Comparison of ENCODE assay signal across 13 cellular contexts in genomic region chr6:47698342-47698787, GRCh38. TPM values are rescaled to one million over a fixed set of nuclear protein-coding genes. Genes with fewer than 3 reads are reported as not detected.
DNase-seq lines count a peak whose midpoint lies in the region; ATAC-seq and TF ChIP-seq lines count a peak whose summit lies in the region.
"Had no signal": no experiment of that assay in that cellular context is flagged by ENCODE, and none has a peak within 500 bp of the region (broad histone marks: within the 10 kb centered on the region; RNA-seq: fewer than 3 reads in every experiment).

TSS of gene ADGRF4 (plus strand) at chr6:47698580. CDS start at chr6:47707246, 8,666 bp downstream.

- H3K36me3 ChIP-seq in PC-9 (ENCODE audit: low read depth) (0 out of 2 replicates have a peak, but pooled peaks cover 8% of the 10 kb centered on the region), fibroblast of lung (ENCODE audit: control insufficient read depth, insufficient read depth, low read length) (no peaks in the 10 kb centered on the region), transverse colon (no peaks in the 10 kb centered on the region)

- peak within 1 kb of the TSS; percentile 42; the same call in 1 of the 2 replicates for H2AFZ ChIP-seq in PC-9
- no peak within 1 kb of the TSS for H2AFZ ChIP-seq in fibroblast of lung (ENCODE audit: low read length)

- peaks cover 2% of the 10 kb centered on the region for H3K4me1 Mint-ChIP-seq in activated CD4-positive, alpha-beta T cell treated with anti-CD3 and anti-CD28 coated beads, Interleukin-2, amount 10 ng/mL, durations not matched to agents 24 days and 14 days

- H3K4me3 Mint-ChIP-seq in activated CD4-positive, alpha-beta T cell treated with anti-CD3 and anti-CD28 coated beads, Interleukin-2, amount 10 ng/mL, durations not matched to agents 24 days and 14 days = no peak within 1 kb of the TSS
- H3K4me3 Mint-ChIP-seq: IgD-negative memory B cell had no signal

- H3K27ac ChIP-seq in PC-9 (peak within 1 kb of the TSS; percentile 100), fibroblast of lung (ENCODE audit: insufficient read depth, low read length) (no peak within 1 kb of the TSS), transverse colon (peak within 1 kb of the TSS in 3 of 4 donors; percentile 26 to 46 (median 28))

- H3K27ac Mint-ChIP-seq in activated CD4-positive, alpha-beta T cell treated with anti-CD3 and anti-CD28 coated beads, Interleukin-2, amount 10 ng/mL, durations not matched to agents 24 days and 14 days = no peak within 1 kb of the TSS
- H3K27ac Mint-ChIP-seq: IgD-negative memory B cell had no signal

- H3K27me3 ChIP-seq in PC-9 (ENCODE audit: insufficient read depth, low read depth) = no peaks in the 10 kb centered on the region
- no peaks in the 10 kb centered on the region for H3K27me3 ChIP-seq in fibroblast of lung (ENCODE audit: control insufficient read depth, insufficient read depth, low read length)
- H3K27me3 ChIP-seq in transverse colon = no peaks in the 10 kb centered on the region

- WGBS in transverse colon (ENCODE audit: low coverage in 1 of 2), 2 donors = 73% methylated on average over 5 of the region's 5 CpGs; no CpG with 5 or more reads in 1 of the 2 donors

- H4K20me1 ChIP-seq in PC-9 (ENCODE audit: insufficient read depth) = no peaks in the 10 kb centered on the region
- H4K20me1 ChIP-seq in fibroblast of lung (ENCODE audit: control insufficient read depth, extremely low read depth, insufficient read depth, low read length) = no peaks in the 10 kb centered on the region

- H3K4me1 ChIP-seq in PC-9 (replicated peaks; ENCODE audit: insufficient read depth) (peaks cover 55% of the 10 kb centered on the region), fibroblast of lung (ENCODE audit: control insufficient read depth, extremely low read depth, insufficient read depth, low read length) (no peaks in the 10 kb centered on the region), transverse colon (peaks cover 0 to 18% (median 6%) of the 10 kb centered on the region in 4 donors)

- peak; percentile 27 for TF ChIP-seq POLR2A in transverse colon (IDR thresholded peaks at IDR 0.05)

- BruUV-seq in PC-9 (replicated peaks; lab: Mats Ljungman, UMichigan) = no TSS peak

- H3K4me3 ChIP-seq in PC-9 = peak within 1 kb of the TSS; percentile 76
- no peak within 1 kb of the TSS for H3K4me3 ChIP-seq in fibroblast of lung (replicated peaks in 1 of 4; ENCODE audit: control extremely low read depth in 1 of 4, insufficient read depth in 1 of 4, low read depth in 3 of 4, low read length in 4 of 4)
- no peak within 1 kb of the TSS for H3K4me3 ChIP-seq in transverse colon

- no peak for TF ChIP-seq EP300 in transverse colon (IDR thresholded peaks at IDR 0.05; ENCODE audit: low read depth)

- POLR2A ChIA-PET in PC-9 (lab: Charles Lee; ENCODE audit: unreplicated experiment) = interaction anchor here (0.7 kb wide), 1 partner anchor 1147 kb away, joined by 4 read pairs; no protein-coding TSS in a partner anchor

- no peak within 1 kb of the TSS for H3K9ac ChIP-seq in fibroblast of lung (ENCODE audit: insufficient read depth, low read length)

- DNase-seq in activated CD4-positive, alpha-beta T cell treated with anti-CD3 and anti-CD28 coated beads, Interleukin-2, amount 50 U/mL, for 48 hours = peak; percentile 1 to 6
- DNase-seq in activated CD4-positive, alpha-beta T cell treated with anti-CD3 and anti-CD28 coated beads, Interleukin-2, amount 10 ng/mL, durations not matched to agents 24 days and 14 days = no peak
- DNase-seq in PC-9 (peak; percentile 64 to 99), fibroblast of lung (ENCODE audit: low read depth in 2 of 2) (peak; percentile 48 to 90), transverse colon (peak; percentile 37), DMS 273 treated with DMSO at 0.1 percent for 48 hours (lab: John Stamatoyannopoulos, UW) (no peak), NCI-H446 treated with DMSO at 0.1 percent for 48 hours (lab: John Stamatoyannopoulos, UW) (no peak)
- DNase-seq: dermis blood vessel endothelial cell had no signal

- H3K4me2 ChIP-seq in PC-9 = peak within 1 kb of the TSS; percentile 97
- no peak within 1 kb of the TSS for H3K4me2 ChIP-seq in fibroblast of lung (ENCODE audit: extremely low read depth, insufficient read depth, low read length)

- H3K36me3 Mint-ChIP-seq in activated CD4-positive, alpha-beta T cell treated with anti-CD3 and anti-CD28 coated beads, Interleukin-2, amount 10 ng/mL, durations not matched to agents 24 days and 14 days (ENCODE audit: low read depth) = no peaks in the 10 kb centered on the region
- H3K36me3 Mint-ChIP-seq: IgD-negative memory B cell had no signal

- no peaks in the 10 kb centered on the region for H3K9me2 ChIP-seq in PC-9 (ENCODE audit: insufficient read depth)

- intact Hi-C loops in activated CD4-positive, alpha-beta T cell treated with anti-CD3 and anti-CD28 coated beads, Interleukin-2, amount 10 ng/mL, durations not matched to agents 24 days and 14 days (cut with micrococcal nuclease) = no loop called here
- intact Hi-C loops in PC-9 (cut with micrococcal nuclease; ENCODE audit: unreplicated experiment) = loop anchor here (2.0 to 5.0 kb wide), 2 partner anchors 82 to 706 kb away; no protein-coding TSS in a partner anchor
- intact Hi-C loops in transverse colon (cut with DNase I; ENCODE audit: low total_unique reads) = no loop called here

- no peak for ATAC-seq in HG03432 (IDR thresholded peaks at IDR 0.05; ENCODE audit: unreplicated experiment)

- no peak for TF ChIP-seq CTCF in PC-9 (conservative IDR thresholded peaks at IDR 0.05)
- TF ChIP-seq CTCF in fibroblast of lung (conservative IDR thresholded peaks at IDR 0.05 in 1 of 2, IDR thresholded peaks at IDR 0.05 in 1 of 2; ENCODE audit: low read depth in 1 of 2, low read length in 2 of 2) = no peak
- no peak for TF ChIP-seq CTCF in transverse colon (IDR thresholded peaks at IDR 0.05)

- in situ Hi-C loops in transverse colon (cut with MboI; ENCODE audit: low pct_ligation_motif_present in 1 of 4, low pct_unique_long_range_greater_than_20kb in 1 of 4, low sequenced_read_pairs in 3 of 4) = no loop called here

- CTCF ChIA-PET in PC-9 (lab: Charles Lee) = no interaction called here

- peaks cover 33% of the 10 kb centered on the region for H3K79me2 ChIP-seq in PC-9 (ENCODE audit: low read depth)
- no peaks in the 10 kb centered on the region for H3K79me2 ChIP-seq in fibroblast of lung (ENCODE audit: control insufficient read depth, insufficient read depth, low read length)

- H3F3A ChIP-seq in PC-9 (ENCODE audit: insufficient read depth, low read depth) = peaks cover 50% of the 10 kb centered on the region

- H3K9me3 Mint-ChIP-seq in activated CD4-positive, alpha-beta T cell treated with anti-CD3 and anti-CD28 coated beads, Interleukin-2, amount 10 ng/mL, durations not matched to agents 24 days and 14 days = no peaks in the 10 kb centered on the region
- H3K9me3 Mint-ChIP-seq: IgD-negative memory B cell had no signal

- no peaks in the 10 kb centered on the region for H3K9me3 ChIP-seq in PC-9 (ENCODE audit: insufficient read depth, low read depth)
- H3K9me3 ChIP-seq in fibroblast of lung (ENCODE audit: control insufficient read depth, insufficient read depth, low read depth, low read length) = no peaks in the 10 kb centered on the region
- H3K9me3 ChIP-seq in transverse colon = no peaks in the 10 kb centered on the region

- peaks cover 3% of the 10 kb centered on the region for H3K27me3 Mint-ChIP-seq in activated CD4-positive, alpha-beta T cell treated with anti-CD3 and anti-CD28 coated beads, Interleukin-2, amount 10 ng/mL, durations not matched to agents 24 days and 14 days
- H3K27me3 Mint-ChIP-seq: IgD-negative memory B cell had no signal

RNA-seq across cellular contexts. Expression of gene ADGRF4, which starts in this region (rescaled TPM):
- total RNA-seq in activated CD4-positive, alpha-beta T cell treated with anti-CD3 and anti-CD28 coated beads, Interleukin-2, amount 10 ng/mL, durations not matched to agents 24 days and 14 days = not detected in 2 replicates
- total RNA-seq in PC-9 (2021) = 4.5 and 5.2 TPM in 2 replicates
- under 0.01 TPM in 1 of 2 replicates, not detected in the other for total RNA-seq in fibroblast of lung
- 0.08 TPM in 1 of 2 replicates, not detected in the other for polyA plus RNA-seq in fibroblast of lung
- polyA plus RNA-seq in fibroblast of lung (2012) = 0.05 TPM in 1 of 2 replicates, not detected in the other
- polyA minus RNA-seq in fibroblast of lung (ENCODE audit: low replicate concordance) = not detected in 2 replicates
- total RNA-seq in transverse colon = 1 to 10 TPM in 3 of 4 donors, not detected in 1; 2.0 to 3.5 (median 3.0) TPM
- total RNA-seq: activated CD8-positive, alpha-beta memory T cell treated with anti-CD3 and anti-CD28 coated beads for 36 hours; skeletal muscle tissue had no signal
- polyA plus RNA-seq: AG04450, IgD-negative memory B cell had no signal

Comparison
In these comparisons a context has a peak if more than half of its experiments do, and no peak if none do; other contexts are left out.
1. DNase-seq: peak in activated CD4-positive, alpha-beta T cell treated with anti-CD3 and anti-CD28 coated beads, Interleukin-2, amount 50 U/mL, for 48 hours (2 of 2), PC-9 (2 of 2) and transverse colon (single experiment); none in activated CD4-positive, alpha-beta T cell treated with anti-CD3 and anti-CD28 coated beads, Interleukin-2, amount 10 ng/mL, durations not matched to agents 24 days and 14 days (single experiment), DMS 273 treated with DMSO at 0.1 percent for 48 hours (single experiment) and NCI-H446 treated with DMSO at 0.1 percent for 48 hours (single experiment).
2. Peak in DNase-seq in fibroblast of lung; RNA of the gene not detected or under 1 TPM.